17 cellular contexts compared by ENCODE assay signal in genomic region chr9:134393582-134394280, GRCh38.
DNase-seq lines count a peak whose midpoint lies in the region; ATAC-seq, FAIRE-seq and TF ChIP-seq lines count a peak whose summit lies in the region.
"Had no signal": no experiment of that assay in that cellular context is flagged by ENCODE, and none has a peak within 500 bp of the region (broad histone marks: within the 10 kb centered on the region; RNA-seq: fewer than 3 reads in every experiment).

No MANE protein-coding gene starts in this region.

- peaks cover 3% of the 10 kb centered on the region for H3K9me3 Mint-ChIP-seq in activated CD8-positive, alpha-beta memory T cell treated with anti-CD3 and anti-CD28 coated beads, Interleukin-2, amount 10 ng/mL, durations not matched to agents 7 days and 5 days (ENCODE audit: low read depth)

- no TSS peak for BruUV-seq in GM12878 (replicated peaks; lab: Mats Ljungman, UMichigan)

- H3K4me3 ChIP-seq in OCI-LY3 (ENCODE audit: low read length) (peak overlapping the region; percentile 93), GM12878 (peak overlapping the region; percentile 79), neutrophil (ENCODE audit: low read depth in 1 of 2, low read length in 1 of 2) (no peak overlapping the region)
- H3K4me3 ChIP-seq: breast epithelium, heart right ventricle had no signal

- TF ChIP-seq CTCF in OCI-LY3 (IDR thresholded peaks at IDR 0.05; ENCODE audit: low read depth, low read length) = no peak
- TF ChIP-seq CTCF in GM12878 (IDR thresholded peaks at IDR 0.05 in 2 of 3, conservative IDR thresholded peaks at IDR 0.05 in 1 of 3; ENCODE audit: control insufficient read depth in 2 of 3, extremely low read depth in 1 of 3, insufficient read depth in 1 of 3, low read depth in 3 of 3, low read length in 3 of 3) = no peak
- TF ChIP-seq CTCF in neutrophil (IDR thresholded peaks at IDR 0.05) = no peak

- no peak for ATAC-seq in activated CD8-positive, alpha-beta memory T cell treated with anti-CD3 and anti-CD28 coated beads, Interleukin-2, amount 10 ng/mL, durations not matched to agents 7 days and 5 days
- ATAC-seq in GM12878 (no peak), GM18861 (IDR thresholded peaks at IDR 0.05; ENCODE audit: unreplicated experiment) (no peak), GM19351 (IDR thresholded peaks at IDR 0.05; ENCODE audit: unreplicated experiment) (no peak)
- ATAC-seq: heart right ventricle; stimulated activated naive B cell treated with anti-CD40 and anti-IgM and Interleukin-4, amounts not matched to agents 10 μg/mL and 1 μg/mL and 100 μg/mL, for 72 hours had no signal

- intact Hi-C loops in GM12878 (cut with micrococcal nuclease; ENCODE audit: unreplicated experiment) = no loop called here

- H3K9ac ChIP-seq in OCI-LY3 (ENCODE audit: low read length) (peak overlapping the region; percentile 97), GM12878 (ENCODE audit: control insufficient read depth, insufficient read depth, low read length) (peak overlapping the region; percentile 38; the same call in 1 of the 2 replicates)

- H3K79me2 ChIP-seq in OCI-LY3 (ENCODE audit: low read length) = peaks cover 73% of the 10 kb centered on the region
- peaks cover 66% of the 10 kb centered on the region for H3K79me2 ChIP-seq in GM12878 (ENCODE audit: control insufficient read depth, insufficient read depth, low read length)

- H3K9me3 ChIP-seq in OCI-LY3 (ENCODE audit: insufficient read depth, low read length) = no peaks in the 10 kb centered on the region
- peaks cover 2% of the 10 kb centered on the region; the same call in 1 of the 3 replicates for H3K9me3 ChIP-seq in GM12878 (replicated peaks; ENCODE audit: control insufficient read depth, insufficient read depth, low read length)
- no peaks in the 10 kb centered on the region for H3K9me3 ChIP-seq in neutrophil
- H3K9me3 ChIP-seq: breast epithelium had no signal

- no peak for TF ChIP-seq RAD21 in GM12878 (IDR thresholded peaks at IDR 0.05; ENCODE audit: insufficient read depth, low read depth, low read length)

- H3K4me3 Mint-ChIP-seq in activated CD8-positive, alpha-beta memory T cell treated with anti-CD3 and anti-CD28 coated beads, Interleukin-2, amount 10 ng/mL, durations not matched to agents 7 days and 5 days = no peak overlapping the region
- H3K4me3 Mint-ChIP-seq: HFFc6; stimulated activated naive B cell treated with anti-CD40 and anti-IgM and Interleukin-4, amounts not matched to agents 10 μg/mL and 1 μg/mL and 100 μg/mL, for 72 hours had no signal

- H4K20me1 ChIP-seq in OCI-LY3 (ENCODE audit: insufficient read depth, low read length) (no peaks in the 10 kb centered on the region), GM12878 (ENCODE audit: control insufficient read depth, insufficient read depth) (no peaks in the 10 kb centered on the region)

- no peak for TF ChIP-seq EP300 in GM12878 (IDR thresholded peaks at IDR 0.05; ENCODE audit: borderline replicate concordance in 1 of 2, control insufficient read depth in 1 of 2, low read depth in 2 of 2, low read length in 2 of 2)

- no peak for DNase-seq in activated CD8-positive, alpha-beta memory T cell treated with anti-CD3 and anti-CD28 coated beads, Interleukin-2, amount 10 ng/mL, durations not matched to agents 7 days and 5 days
- no peak for DNase-seq in activated CD8-positive, alpha-beta memory T cell treated with anti-CD3 and anti-CD28 coated beads for 24 hours
- no peak for DNase-seq in GM12878 (ENCODE audit: low read depth, low spot score)
- no peak for DNase-seq in activated T-cell treated with anti-CD3 and anti-CD28 coated beads, Interleukin-2, amount 50 U/mL, for 1 hour
- DNase-seq: DND-41; heart right ventricle; HFFc6; islet precursor cell; NCI-H1417 treated with DMSO at 0.1 percent for 48 hours; stimulated activated CD4-positive, alpha-beta T cell treated with anti-CD3 and anti-CD28 coated beads, Interleukin-12 subunit alpha, Interleukin-12 subunit beta, amount 100 ng/mL, for 4 hours; stimulated activated naive B cell treated with anti-CD40 and anti-IgM and Interleukin-4, amounts not matched to agents 10 μg/mL and 1 μg/mL and 100 μg/mL, for 72 hours had no signal

- SMC1A ChIA-PET in GM12878 (lab: Charles Lee; ENCODE audit: uncharacterized antibody, unreplicated experiment) = interaction anchor here (1.3 to 4.3 kb wide), 2 partner anchors 11 kb away, joined by 3 to 39 read pairs; no protein-coding TSS in a partner anchor

- H3K4me2 ChIP-seq in OCI-LY3 (ENCODE audit: low read length) = peak overlapping the region; percentile 96
- H3K4me2 ChIP-seq in GM12878 (ENCODE audit: control insufficient read depth, insufficient read depth) = peak overlapping the region; percentile 98

- no peak for FAIRE-seq in GM12878 (lab: Jason Lieb, UNC)

- peak overlapping the region; percentile 50 for H3K27ac Mint-ChIP-seq in activated CD8-positive, alpha-beta memory T cell treated with anti-CD3 and anti-CD28 coated beads, Interleukin-2, amount 10 ng/mL, durations not matched to agents 7 days and 5 days
- H3K27ac Mint-ChIP-seq: HFFc6; stimulated activated naive B cell treated with anti-CD40 and anti-IgM and Interleukin-4, amounts not matched to agents 10 μg/mL and 1 μg/mL and 100 μg/mL, for 72 hours had no signal

- H3K4me1 ChIP-seq in OCI-LY3 (ENCODE audit: low read length) = peaks cover 84% of the 10 kb centered on the region
- H3K4me1 ChIP-seq in GM12878 (ENCODE audit: control insufficient read depth, insufficient read depth, low read length) = peaks cover 58% of the 10 kb centered on the region
- peaks cover 95 to 96% of the 10 kb centered on the region in 2 experiments for H3K4me1 ChIP-seq in neutrophil (ENCODE audit: control insufficient read depth in 1 of 2, insufficient read depth in 1 of 2, low read depth in 1 of 2, low read length in 1 of 2)

- H3K4me1 Mint-ChIP-seq in activated CD8-positive, alpha-beta memory T cell treated with anti-CD3 and anti-CD28 coated beads, Interleukin-2, amount 10 ng/mL, durations not matched to agents 7 days and 5 days = peaks cover 61% of the 10 kb centered on the region

- WGBS in GM12878 (ENCODE audit: insufficient coverage, insufficient replicate concordance, low lambda C conversion rate, missing lambda C conversion rate) = 52% methylated on average over 7 of the region's 7 CpGs

- CTCF ChIA-PET in activated CD8-positive, alpha-beta memory T cell treated with anti-CD3 and anti-CD28 coated beads, Interleukin-2, amount 10 ng/mL, durations not matched to agents 7 days and 5 days (lab: Charles Lee) = interaction anchor here (0.7 to 1.5 kb wide), 2 partner anchors 9 to 50 kb away, joined by 3 to 6 read pairs; no protein-coding TSS in a partner anchor
- CTCF ChIA-PET in GM12878 (lab: Yijun Ruan, JAX) = interaction anchor here (1.2 to 2.2 kb wide), 2 partner anchors 50 to 125 kb away, joined by 3 to 11 read pairs; no protein-coding TSS in a partner anchor

- H3K27me3 ChIP-seq in OCI-LY3 (ENCODE audit: low read depth, low read length) = no peaks in the 10 kb centered on the region
- H3K27me3 ChIP-seq in GM12878 (replicated peaks in 1 of 2; ENCODE audit: control insufficient read depth in 2 of 2, insufficient read depth in 2 of 2, low read length in 1 of 2) = no peaks in the 10 kb centered on the region
- H3K27me3 ChIP-seq in neutrophil = no peaks in the 10 kb centered on the region
- H3K27me3 ChIP-seq: breast epithelium, heart right ventricle had no signal

- in situ Hi-C loops in GM12878 (cut with MboI) = no loop called here

- H2AFZ ChIP-seq in OCI-LY3 (ENCODE audit: low read depth, low read length) (no peak overlapping the region), GM12878 (ENCODE audit: control insufficient read depth, low read depth, low read length) (no peak overlapping the region)

- H3K36me3 Mint-ChIP-seq in activated CD8-positive, alpha-beta memory T cell treated with anti-CD3 and anti-CD28 coated beads, Interleukin-2, amount 10 ng/mL, durations not matched to agents 7 days and 5 days = peaks cover 3% of the 10 kb centered on the region

- POLR2A ChIA-PET in GM12878 (lab: Charles Lee) = interaction anchor here (0.8 to 8.8 kb wide), 3 partner anchors 11 to 449 kb away, joined by 3 to 88 read pairs (median 3); no protein-coding TSS in a partner anchor

- no peak for TF ChIP-seq POLR2A in GM12878 (IDR thresholded peaks at IDR 0.05; ENCODE audit: low read depth, low read length)

- H3K36me3 ChIP-seq in OCI-LY3 (replicated peaks; ENCODE audit: low read depth, low read length) (peaks cover 13% of the 10 kb centered on the region), GM12878 (ENCODE audit: control insufficient read depth in 2 of 2, insufficient read depth in 2 of 2, low read length in 1 of 2) (peaks cover under 1 to 2% of the 10 kb centered on the region in 2 experiments; a peak in 2 of 4 replicates), neutrophil (peaks cover 12% of the 10 kb centered on the region)
- H3K36me3 ChIP-seq: breast epithelium, heart right ventricle had no signal

- peaks cover 9% of the 10 kb centered on the region for H3K27me3 Mint-ChIP-seq in activated CD8-positive, alpha-beta memory T cell treated with anti-CD3 and anti-CD28 coated beads, Interleukin-2, amount 10 ng/mL, durations not matched to agents 7 days and 5 days

- RAD21 ChIA-PET in GM12878 (lab: Charles Lee; ENCODE audit: unreplicated experiment) = interaction anchor here (1.0 kb wide), 1 partner anchor 13 kb away, joined by 3 read pairs; no protein-coding TSS in a partner anchor

- peak overlapping the region; percentile 95 for H3K27ac ChIP-seq in OCI-LY3 (ENCODE audit: low read length)
- peak overlapping the region; percentile 98 for H3K27ac ChIP-seq in GM12878 (ENCODE audit: control insufficient read depth, insufficient read depth)
- H3K27ac ChIP-seq in neutrophil = peak overlapping the region; percentile 100
- H3K27ac ChIP-seq: breast epithelium, C4-2B had no signal

TF ChIP-seq in GM12878, 131 proteins besides CTCF, POLR2A, EP300 and RAD21:
- TF ChIP-seq HDGF (IDR thresholded peaks at IDR 0.05) = no peak
- TF ChIP-seq IKZF1 (conservative IDR thresholded peaks at IDR 0.05) = peak; percentile 22; the same call in 1 of the 2 replicates
- 0 out of 2 replicates have a peak, but pooled peaks have one; percentile 33 for TF ChIP-seq GATAD2B (conservative IDR thresholded peaks at IDR 0.05; ENCODE audit: low read depth)
- TF ChIP-seq SPI1 (IDR thresholded peaks at IDR 0.05; ENCODE audit: borderline replicate concordance, insufficient read depth, low read depth, low read length) = peak; percentile 50; the same call in 1 of the 2 replicates

Comparison
In these comparisons a context has a peak if more than half of its experiments do, and no peak if none do; other contexts are left out.
1. H3K4me3 ChIP-seq: peak in OCI-LY3 (single experiment) and GM12878 (single experiment); none in neutrophil (0 of 2).
2. Peak in every context shown above with its lines, with median percentiles within 50 percentile points of each other: H3K27ac ChIP-seq.